9 cellular contexts compared by ENCODE assay signal in genomic region chr7:105141068-105141467, GRCh38.
DNase-seq lines count a peak whose midpoint lies in the region; ATAC-seq and TF ChIP-seq lines count a peak whose summit lies in the region.
"Had no signal": no experiment of that assay in that cellular context is flagged by ENCODE, and none has a peak within 500 bp of the region (broad histone marks: within the 10 kb centered on the region; RNA-seq: fewer than 3 reads in every experiment).

No MANE protein-coding gene starts in this region.

- no peak overlapping the region for H3K4me3 ChIP-seq in GM23338
- H3K4me3 ChIP-seq in SJCRH30 = no peak overlapping the region
- H3K4me3 ChIP-seq in sigmoid colon = no peak overlapping the region

- peak; percentile 56 to 70 for TF ChIP-seq CTCF in GM23338 (conservative IDR thresholded peaks at IDR 0.05; ENCODE audit: low read depth in 2 of 2)
- TF ChIP-seq CTCF in sigmoid colon (IDR thresholded peaks at IDR 0.05) = peak in 2 of 4 experiments; percentile 10 to 18

- no peak overlapping the region for H3K4me2 ChIP-seq in GM23338

- in situ Hi-C loops in ACHN (cut with HindIII; ENCODE audit: low pct_ligation_motif_present, low pct_unique_long_range_greater_than_20kb, low sequenced_read_pairs) = no loop called here

- no peaks in the 10 kb centered on the region for H3K9me3 Mint-ChIP-seq in GM23338

- ATAC-seq in GM23338 (peak; percentile 89), HG02981 (IDR thresholded peaks at IDR 0.05; ENCODE audit: unreplicated experiment) (no peak)

- peaks cover 6% of the 10 kb centered on the region; the same call in 2 of the 3 replicates for H3K4me1 Mint-ChIP-seq in GM23338

- H3K79me2 ChIP-seq in GM23338 (replicated peaks; ENCODE audit: insufficient read depth) = peaks cover 14% of the 10 kb centered on the region

- WGBS in sigmoid colon, 2 donors = 78 to 83% methylated on average over 6 of the region's 6 CpGs

- H3K4me3 Mint-ChIP-seq in GM23338 = no peak overlapping the region

- H2AFZ ChIP-seq in GM23338 = no peak overlapping the region

- no peak overlapping the region for H3K27ac ChIP-seq in GM23338 (ENCODE audit: low read depth)
- no peak overlapping the region for H3K27ac ChIP-seq in SJCRH30
- no peak overlapping the region for H3K27ac ChIP-seq in sigmoid colon

- H3K36me3 Mint-ChIP-seq in GM23338 (ENCODE audit: low read depth) = peaks cover 16% of the 10 kb centered on the region; the same call in 2 of the 3 replicates

- H3K9me3 ChIP-seq in SJCRH30 (replicated peaks) (no peaks in the 10 kb centered on the region), sigmoid colon (no peaks in the 10 kb centered on the region)

- H4K20me1 ChIP-seq in GM23338 (replicated peaks; ENCODE audit: insufficient read depth) = no peaks in the 10 kb centered on the region; the same call in none of the 2 replicates

- H3K27me3 ChIP-seq in GM23338 (ENCODE audit: insufficient read depth) (no peaks in the 10 kb centered on the region), SJCRH30 (no peaks in the 10 kb centered on the region), sigmoid colon (no peaks in the 10 kb centered on the region)

- no peaks in the 10 kb centered on the region for H3F3A ChIP-seq in GM23338 (replicated peaks; ENCODE audit: low read depth)

- DNase-seq in ACHN = peak; percentile 44
- DNase-seq in GM23338 (ENCODE audit: low spot score) = peak; percentile 78
- peak; percentile 9 to 52 for DNase-seq in SJCRH30
- DNase-seq in hepatic stellate cell (ENCODE audit: low spot score) = peak; percentile 31
- DNase-seq in NOMO-1 (lab: John Stamatoyannopoulos, UW; ENCODE audit: unreplicated experiment in 2 of 2) = no peak
- no peak for DNase-seq in sigmoid colon
- DNase-seq in activated CD4-positive, alpha-beta T cell treated with anti-CD3 and anti-CD28 coated beads, Interleukin-2, amount 50 U/mL, for 48 hours = no peak
- DNase-seq: NCI-H2107 had no signal

- 0 out of 2 replicates have a peak overlapping the region, but pooled peaks have one; percentile 22 for H3K27ac Mint-ChIP-seq in GM23338

- intact Hi-C loops in sigmoid colon (cut with DNase I) = no loop called here

- H3K4me1 ChIP-seq in GM23338 (ENCODE audit: insufficient read depth) (no peaks in the 10 kb centered on the region), SJCRH30 (no peaks in the 10 kb centered on the region), sigmoid colon (peaks cover 0 to 7% (median 3%) of the 10 kb centered on the region in 4 donors)

- no peak for TF ChIP-seq POLR2A in sigmoid colon (IDR thresholded peaks at IDR 0.05)

- H3K9me2 ChIP-seq in GM23338 (ENCODE audit: insufficient read depth) = no peaks in the 10 kb centered on the region

- TF ChIP-seq EP300 in sigmoid colon (IDR thresholded peaks at IDR 0.05) = no peak

- no peaks in the 10 kb centered on the region for H3K27me3 Mint-ChIP-seq in GM23338 (ENCODE audit: insufficient read depth, low read depth, poor library complexity)

- H3K36me3 ChIP-seq in GM23338 (ENCODE audit: insufficient read depth) (0 out of 2 replicates have a peak, but pooled peaks cover 10% of the 10 kb centered on the region), SJCRH30 (peaks cover 20% of the 10 kb centered on the region), sigmoid colon (peaks cover 0 to 53% (median 0%) of the 10 kb centered on the region in 4 donors)

TF ChIP-seq in GM23338, 12 proteins besides CTCF, POLR2A, EP300 and RAD21 (continues in another document):
- TF ChIP-seq EZH2 (IDR thresholded peaks at IDR 0.05; ENCODE audit: low read depth, unreplicated experiment) (no peak), STAT1 (IDR thresholded peaks at IDR 0.05; ENCODE audit: unreplicated experiment) (no peak), EZH2phosphoT487 (IDR thresholded peaks at IDR 0.05; ENCODE audit: unreplicated experiment) (no peak), POLR2AphosphoS5 (IDR thresholded peaks at IDR 0.05; ENCODE audit: low read depth) (no peak), ZNF114 (CRISPR knock-in tag; IDR thresholded peaks at IDR 0.05) (no peak), JUNB (IDR thresholded peaks at IDR 0.05; ENCODE audit: unreplicated experiment) (no peak), NANOG (IDR thresholded peaks at IDR 0.05; ENCODE audit: borderline replicate concordance) (no peak), CREB1 (CRISPR knock-in tag; IDR thresholded peaks at IDR 0.05; ENCODE audit: low read depth) (no peak)
- TF ChIP-seq, protein P1, sequence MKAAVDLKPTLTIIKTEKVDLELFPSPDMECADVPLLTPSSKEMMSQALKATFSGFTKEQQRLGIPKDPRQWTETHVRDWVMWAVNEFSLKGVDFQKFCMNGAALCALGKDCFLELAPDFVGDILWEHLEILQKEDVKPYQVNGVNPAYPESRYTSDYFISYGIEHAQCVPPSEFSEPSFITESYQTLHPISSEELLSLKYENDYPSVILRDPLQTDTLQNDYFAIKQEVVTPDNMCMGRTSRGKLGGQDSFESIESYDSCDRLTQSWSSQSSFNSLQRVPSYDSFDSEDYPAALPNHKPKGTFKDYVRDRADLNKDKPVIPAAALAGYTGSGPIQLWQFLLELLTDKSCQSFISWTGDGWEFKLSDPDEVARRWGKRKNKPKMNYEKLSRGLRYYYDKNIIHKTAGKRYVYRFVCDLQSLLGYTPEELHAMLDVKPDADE (IDR thresholded peaks at IDR 0.05) = no peak
- TF ChIP-seq, protein P2, sequence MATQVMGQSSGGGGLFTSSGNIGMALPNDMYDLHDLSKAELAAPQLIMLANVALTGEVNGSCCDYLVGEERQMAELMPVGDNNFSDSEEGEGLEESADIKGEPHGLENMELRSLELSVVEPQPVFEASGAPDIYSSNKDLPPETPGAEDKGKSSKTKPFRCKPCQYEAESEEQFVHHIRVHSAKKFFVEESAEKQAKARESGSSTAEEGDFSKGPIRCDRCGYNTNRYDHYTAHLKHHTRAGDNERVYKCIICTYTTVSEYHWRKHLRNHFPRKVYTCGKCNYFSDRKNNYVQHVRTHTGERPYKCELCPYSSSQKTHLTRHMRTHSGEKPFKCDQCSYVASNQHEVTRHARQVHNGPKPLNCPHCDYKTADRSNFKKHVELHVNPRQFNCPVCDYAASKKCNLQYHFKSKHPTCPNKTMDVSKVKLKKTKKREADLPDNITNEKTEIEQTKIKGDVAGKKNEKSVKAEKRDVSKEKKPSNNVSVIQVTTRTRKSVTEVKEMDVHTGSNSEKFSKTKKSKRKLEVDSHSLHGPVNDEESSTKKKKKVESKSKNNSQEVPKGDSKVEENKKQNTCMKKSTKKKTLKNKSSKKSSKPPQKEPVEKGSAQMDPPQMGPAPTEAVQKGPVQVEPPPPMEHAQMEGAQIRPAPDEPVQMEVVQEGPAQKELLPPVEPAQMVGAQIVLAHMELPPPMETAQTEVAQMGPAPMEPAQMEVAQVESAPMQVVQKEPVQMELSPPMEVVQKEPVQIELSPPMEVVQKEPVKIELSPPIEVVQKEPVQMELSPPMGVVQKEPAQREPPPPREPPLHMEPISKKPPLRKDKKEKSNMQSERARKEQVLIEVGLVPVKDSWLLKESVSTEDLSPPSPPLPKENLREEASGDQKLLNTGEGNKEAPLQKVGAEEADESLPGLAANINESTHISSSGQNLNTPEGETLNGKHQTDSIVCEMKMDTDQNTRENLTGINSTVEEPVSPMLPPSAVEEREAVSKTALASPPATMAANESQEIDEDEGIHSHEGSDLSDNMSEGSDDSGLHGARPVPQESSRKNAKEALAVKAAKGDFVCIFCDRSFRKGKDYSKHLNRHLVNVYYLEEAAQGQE (IDR thresholded peaks at IDR 0.05; ENCODE audit: unreplicated experiment) = no peak

Comparison
In these comparisons a context has a peak if more than half of its experiments do, and no peak if none do; other contexts are left out.
1. DNase-seq: peak in ACHN (single experiment), GM23338 (single experiment), SJCRH30 (2 of 2) and hepatic stellate cell (single experiment); none in NOMO-1 (0 of 2), sigmoid colon (single experiment) and activated CD4-positive, alpha-beta T cell treated with anti-CD3 and anti-CD28 coated beads, Interleukin-2, amount 50 U/mL, for 48 hours (0 of 2).